ENCODE assay signal across 8 cellular contexts in genomic region chr6:157380779-157381561, GRCh38. TPM values are rescaled to one million over a fixed set of nuclear protein-coding genes. Genes with fewer than 3 reads are reported as not detected.
DNase-seq lines count a peak whose midpoint lies in the region; TF ChIP-seq lines count a peak whose summit lies in the region.

TSS of gene ZDHHC14 (plus strand) at chr6:157381190.

- H3K4me1 ChIP-seq in ES-I3 (ENCODE audit: insufficient read depth, low read length), result no peaks in the 10 kb centered on the region
- peaks cover 19% of the 10 kb centered on the region for H3K4me1 ChIP-seq in suprapubic skin

- H3K9ac ChIP-seq in ES-I3 (ENCODE audit: low read depth, low read length) (peak within 1 kb of the TSS; percentile 86), SK-N-MC (ENCODE audit: insufficient read length) (peak within 1 kb of the TSS; percentile 71)

- TF ChIP-seq CTCF in LNCaP clone FGC (IDR thresholded peaks at IDR 0.05; ENCODE audit: control insufficient read depth, extremely low read depth, insufficient read depth) (no peak), suprapubic skin (IDR thresholded peaks at IDR 0.05) (no peak)

- no peak for TF ChIP-seq EP300 in suprapubic skin (IDR thresholded peaks at IDR 0.05)

- peak; percentile 59 for DNase-seq in H4 (ENCODE audit: low spot score)
- peak; percentile 46 for DNase-seq in LNCaP clone FGC (ENCODE audit: low read depth)
- DNase-seq in SK-N-MC (ENCODE audit: low read depth, low spot score), result no peak
- peak; percentile 92 for DNase-seq in activated naive CD4-positive, alpha-beta T cell treated with anti-CD3 and anti-CD28 coated beads, Interleukin-2, amount 50 U/mL, for 16 hours
- peak; percentile 85 for DNase-seq in germinal center (ENCODE audit: low spot score)
- DNase-seq in occipital lobe (lab: John Stamatoyannopoulos, UW), result peak; percentile 89
- DNase-seq in suprapubic skin (ENCODE audit: low spot score in 2 of 2), result peak; percentile 94

- H3K36me3 ChIP-seq in ES-I3 (ENCODE audit: insufficient read depth, low read length) (no peaks in the 10 kb centered on the region), SK-N-MC (ENCODE audit: insufficient read depth, low read length) (no peaks in the 10 kb centered on the region), suprapubic skin (no peaks in the 10 kb centered on the region)

- H3K9me3 ChIP-seq in ES-I3 (ENCODE audit: control insufficient read depth, insufficient read depth, low read length) (no peaks in the 10 kb centered on the region), SK-N-MC (ENCODE audit: low read depth, low read length) (no peaks in the 10 kb centered on the region), suprapubic skin (no peaks in the 10 kb centered on the region)

- under 1% methylated on average over 39 of the region's 106 CpGs for WGBS in suprapubic skin

- no peaks in the 10 kb centered on the region for H3K27me3 ChIP-seq in suprapubic skin

- 0 out of 2 replicates have a peak within 1 kb of the TSS, but pooled peaks have one; percentile 20 for H3K27ac ChIP-seq in SK-N-MC
- H3K27ac ChIP-seq in suprapubic skin, result peak within 1 kb of the TSS; percentile 96

- H3K4me3 ChIP-seq in LNCaP clone FGC (ENCODE audit: low read depth, low read length) (peak within 1 kb of the TSS; percentile 92), SK-N-MC (peak within 1 kb of the TSS; percentile 97), suprapubic skin (peak within 1 kb of the TSS; percentile 67)

- peak; percentile 12 to 51 for TF ChIP-seq POLR2A in suprapubic skin (IDR thresholded peaks at IDR 0.05)

RNA-seq across cellular contexts. Expression of gene ZDHHC14, which starts in this region (rescaled TPM):
- total RNA-seq in H4 (2014; rRNA removed; shearing (Covaris generic)), result 0.78 and 3.2 TPM in 2 replicates
- total RNA-seq in occipital lobe (14.3 TPM), suprapubic skin (1 to 10 TPM; 4.3 to 9.9 (median 7.7) TPM)
